8 cellular contexts compared by ENCODE assay signal in genomic region chr16:32932240-32933040, GRCh38.
DNase-seq lines count a peak whose midpoint lies in the region; ATAC-seq and TF ChIP-seq lines count a peak whose summit lies in the region.
"Not testable (repeated sequence)": the region's sequence is repeated elsewhere in the genome, so short reads cannot be mapped to it uniquely, and the experiment has no call there.

No MANE protein-coding gene starts in this region.

- TF ChIP-seq EP300 in upper lobe of left lung (IDR thresholded peaks at IDR 0.05) = not testable (repeated sequence)

- intact Hi-C loops in Panc1 (cut with micrococcal nuclease; ENCODE audit: unreplicated experiment); activated CD4-positive, alpha-beta memory T cell treated with anti-CD3 and anti-CD28 coated beads for 36 hours (cut with micrococcal nuclease); MCF 10A (cut with micrococcal nuclease); right cardiac atrium (cut with DNase I); spleen (cut with DNase I; ENCODE audit: low total_unique reads): not testable (repeated sequence)

- BruUV-seq in Panc1 (replicated peaks; lab: Mats Ljungman, UMichigan); MCF 10A (replicated peaks; lab: Mats Ljungman, UMichigan): not testable (repeated sequence)

- CTCF ChIA-PET in Panc1 (lab: Charles Lee); activated CD4-positive, alpha-beta memory T cell treated with anti-CD3 and anti-CD28 coated beads for 36 hours (lab: Charles Lee); MCF 10A (lab: Yijun Ruan, JAX): not testable (repeated sequence)

- not testable (repeated sequence) for H3K27ac Mint-ChIP-seq in activated CD4-positive, alpha-beta memory T cell treated with anti-CD3 and anti-CD28 coated beads for 36 hours; MCF 10A (ENCODE audit: low read depth, unreplicated experiment)

- POLR2A ChIA-PET in Panc1 (lab: Charles Lee); activated CD4-positive, alpha-beta memory T cell treated with anti-CD3 and anti-CD28 coated beads for 36 hours (lab: Charles Lee); MCF 10A (lab: Yijun Ruan, JAX): not testable (repeated sequence)

- ATAC-seq in HG02642 (IDR thresholded peaks at IDR 0.05; ENCODE audit: poor library complexity, unreplicated experiment) (peak; percentile 46), Panc1 (peak; percentile 89), right cardiac atrium (peak; percentile 40 to 42), upper lobe of left lung (ENCODE audit: low FRiP score in 2 of 2) (peak; percentile 40 to 65)

- not testable (repeated sequence) for H3K36me3 Mint-ChIP-seq in activated CD4-positive, alpha-beta memory T cell treated with anti-CD3 and anti-CD28 coated beads for 36 hours; MCF 10A (ENCODE audit: insufficient read depth, unreplicated experiment)

- H3K9me3 Mint-ChIP-seq in activated CD4-positive, alpha-beta memory T cell treated with anti-CD3 and anti-CD28 coated beads for 36 hours; MCF 10A (ENCODE audit: unreplicated experiment): not testable (repeated sequence)

- H3K4me3 ChIP-seq in BE2C (ENCODE audit: low read depth, low read length); Panc1 (ENCODE audit: low read depth in 2 of 2, low read length in 2 of 2); right cardiac atrium (ENCODE audit: low read length); spleen; upper lobe of left lung: not testable (repeated sequence)

- 59% methylated on average over 16 of the region's 16 CpGs for WGBS in right cardiac atrium
- 49 to 68% (median 62%) methylated on average over 10 to 16 of the region's 16 CpGs for WGBS in spleen, 5 donors
- 61 to 79% methylated on average over 10 to 16 of the region's 16 CpGs for WGBS in upper lobe of left lung, 2 donors

- H3K36me3 ChIP-seq in BE2C; Panc1 (ENCODE audit: control insufficient read depth, insufficient read depth, low read length); spleen; upper lobe of left lung: not testable (repeated sequence)

- DNase-seq in BE2C (peak; percentile 18), right cardiac atrium (peak in 1 of 3 donors; percentile 37), spleen (peak; percentile 32)
- DNase-seq in Panc1 (ENCODE audit: low read depth, low spot score); MCF 10A (ENCODE audit: unreplicated experiment); upper lobe of left lung: not testable (repeated sequence)
- peak; percentile 16 for DNase-seq in activated CD4-positive, alpha-beta memory T cell treated with anti-CD3 and anti-CD28 coated beads for 36 hours

- not testable (repeated sequence) for H3K27ac ChIP-seq in Panc1 (ENCODE audit: low read length); right cardiac atrium (ENCODE audit: low read length); spleen; upper lobe of left lung

- H3K4me1 ChIP-seq in BE2C; Panc1 (ENCODE audit: control insufficient read depth, insufficient read depth, low read length); right cardiac atrium (ENCODE audit: control insufficient read depth, insufficient read depth, low read length); spleen; upper lobe of left lung: not testable (repeated sequence)

- TF ChIP-seq CTCF in BE2C (IDR thresholded peaks at IDR 0.05; ENCODE audit: low read depth, low read length); upper lobe of left lung (IDR thresholded peaks at IDR 0.05): not testable (repeated sequence)
- peak; percentile 29 for TF ChIP-seq CTCF in Panc1 (IDR thresholded peaks at IDR 0.05)
- peak; percentile 16 for TF ChIP-seq CTCF in MCF 10A (IDR thresholded peaks at IDR 0.05; ENCODE audit: unreplicated experiment)
- TF ChIP-seq CTCF in spleen (IDR thresholded peaks at IDR 0.05 in 8 of 11, conservative IDR thresholded peaks at IDR 0.05 in 3 of 11) = peak in 1 of 11 experiments; percentile 17

- H3K27me3 Mint-ChIP-seq in activated CD4-positive, alpha-beta memory T cell treated with anti-CD3 and anti-CD28 coated beads for 36 hours; MCF 10A (ENCODE audit: insufficient read depth, unreplicated experiment): not testable (repeated sequence)

- H3K9me3 ChIP-seq in BE2C; Panc1 (ENCODE audit: control insufficient read depth, insufficient read depth, low read depth, low read length); right cardiac atrium (ENCODE audit: control insufficient read depth, low read length); spleen; upper lobe of left lung: not testable (repeated sequence)

- not testable (repeated sequence) for TF ChIP-seq POLR2A in spleen (IDR thresholded peaks at IDR 0.05); upper lobe of left lung (IDR thresholded peaks at IDR 0.05)

- not testable (repeated sequence) for H3K4me1 Mint-ChIP-seq in activated CD4-positive, alpha-beta memory T cell treated with anti-CD3 and anti-CD28 coated beads for 36 hours (ENCODE audit: low read depth); MCF 10A (ENCODE audit: insufficient read depth, unreplicated experiment)

- in situ Hi-C loops in Panc1 (cut with HindIII; ENCODE audit: low pct_unique_long_range_greater_than_20kb, low sequenced_read_pairs) = not testable (repeated sequence)

- not testable (repeated sequence) for H3K27me3 ChIP-seq in BE2C; Panc1 (ENCODE audit: control insufficient read depth, insufficient read depth, low read length); right cardiac atrium (ENCODE audit: control insufficient read depth, insufficient read depth); spleen (replicated peaks in 1 of 7); upper lobe of left lung

- H3K4me3 Mint-ChIP-seq in activated CD4-positive, alpha-beta memory T cell treated with anti-CD3 and anti-CD28 coated beads for 36 hours; MCF 10A (ENCODE audit: unreplicated experiment): not testable (repeated sequence)
